In the genomic region with DNA sequence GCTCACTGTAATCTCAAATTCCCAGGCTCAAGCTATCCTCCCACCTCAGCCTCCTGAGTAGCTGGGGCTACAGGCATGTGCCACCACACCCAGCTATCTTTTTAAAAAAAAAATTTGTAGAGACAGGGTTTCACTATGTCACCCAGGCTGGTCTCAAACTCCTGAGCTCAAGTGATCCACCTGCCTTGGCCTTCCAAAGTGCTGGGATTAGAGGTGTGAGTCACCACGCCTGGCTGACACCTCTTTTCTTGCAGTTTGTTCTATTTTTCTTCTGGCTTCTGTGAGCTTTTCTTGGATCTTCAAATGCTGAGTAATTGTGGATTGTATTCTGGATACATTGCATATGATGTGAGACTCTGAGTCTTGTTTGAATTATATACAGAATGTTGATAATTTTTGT, we compare ENCODE assay signal across 6 cellular contexts.
A peak's percentile ranks its signal among the peaks of the same experiment; 100 is the strongest.
DNase-seq lines count a peak whose midpoint lies in the region; ATAC-seq, FAIRE-seq and TF ChIP-seq lines count a peak whose summit lies in the region.
"Not testable (repeated sequence)": the region's sequence is repeated elsewhere in the genome, so short reads cannot be mapped to it uniquely, and the experiment has no call there.

No MANE protein-coding gene starts in this region.

- H3K27ac Mint-ChIP-seq in WTC11 (0 out of 2 replicates have a peak overlapping the region, but pooled peaks have one; percentile 28), endothelial cell (ENCODE audit: unreplicated experiment) (peak overlapping the region; percentile 9)

- not testable (repeated sequence) for H3K9me3 ChIP-seq in MG63; K562 (replicated peaks; ENCODE audit: control insufficient read depth, insufficient read depth, low read depth, low read length)

- peaks cover 70% of the 10 kb centered on the region for H3K9me3 Mint-ChIP-seq in WTC11
- not testable (repeated sequence) for H3K9me3 Mint-ChIP-seq in endothelial cell (ENCODE audit: unreplicated experiment)

- H3K4me3 ChIP-seq in MG63, K562: not testable (repeated sequence)

- H3K4me2 ChIP-seq in K562 (ENCODE audit: insufficient read depth, low read length): not testable (repeated sequence)

- not testable (repeated sequence) for H2AFZ ChIP-seq in K562 (ENCODE audit: low read depth, low read length)

- not testable (repeated sequence) for H3K27ac ChIP-seq in K562 (ENCODE audit: extremely low read depth, low read depth, low read length)

- H3K27me3 Mint-ChIP-seq in WTC11 (ENCODE audit: low read depth); endothelial cell (ENCODE audit: unreplicated experiment): not testable (repeated sequence)

- peaks cover 14% of the 10 kb centered on the region; the same call in 1 of the 2 replicates for H3K4me1 Mint-ChIP-seq in WTC11
- H3K4me1 Mint-ChIP-seq in endothelial cell (ENCODE audit: unreplicated experiment): not testable (repeated sequence)

- ATAC-seq in WTC11: peak; percentile 53
- ATAC-seq in K562: not testable (repeated sequence)

- intact Hi-C loops in K562 (cut with micrococcal nuclease): not testable (repeated sequence)

- DNase-seq in MG63: peak; percentile 59
- not testable (repeated sequence) for DNase-seq in WTC11 (ENCODE audit: low spot score); endothelial cell (ENCODE audit: low spot score)
- DNase-seq in K562 (ENCODE audit: extremely low read depth in 1 of 4, low spot score in 3 of 4): peak in 1 of 4 experiments; percentile 16
- DNase-seq in inferior parietal cortex (ENCODE audit: extremely low spot score): peak; percentile 32
- DNase-seq in superior temporal gyrus (ENCODE audit: extremely low spot score): peak; percentile 30

- not testable (repeated sequence) for H3K9me1 ChIP-seq in K562 (ENCODE audit: control insufficient read depth, insufficient read depth, low read length)

- not testable (repeated sequence) for H3K36me3 ChIP-seq in MG63; K562 (ENCODE audit: control insufficient read depth, insufficient read depth, low read length)

- POLR2A ChIA-PET in WTC11 (lab: Charles Lee); K562 (lab: Yijun Ruan, JAX): not testable (repeated sequence)

- not testable (repeated sequence) for H3K9ac ChIP-seq in K562 (ENCODE audit: insufficient read depth in 1 of 2, low read depth in 2 of 2, low read length in 2 of 2)

- H3K27me3 ChIP-seq in MG63; K562 (ENCODE audit: control insufficient read depth in 2 of 2, insufficient read depth in 2 of 2, low read length in 2 of 2): not testable (repeated sequence)

- H3K36me3 Mint-ChIP-seq in WTC11: peaks cover 74% of the 10 kb centered on the region
- H3K36me3 Mint-ChIP-seq in endothelial cell (ENCODE audit: low read depth, unreplicated experiment): not testable (repeated sequence)

- TF ChIP-seq CTCF in WTC11 (IDR thresholded peaks at IDR 0.05); K562 (IDR thresholded peaks at IDR 0.05 in 2 of 3, conservative IDR thresholded peaks at IDR 0.05 in 1 of 3; ENCODE audit: insufficient read depth in 2 of 3, low read depth in 1 of 3, low read length in 3 of 3); endothelial cell (IDR thresholded peaks at IDR 0.05; ENCODE audit: unreplicated experiment): not testable (repeated sequence)

- FAIRE-seq in K562 (lab: Jason Lieb, UNC): not testable (repeated sequence)

- CTCF ChIA-PET in WTC11 (lab: Charles Lee); K562 (lab: Yijun Ruan, JAX; ENCODE audit: low intra/inter-chr PET ratio): not testable (repeated sequence)

- H3K79me2 ChIP-seq in K562 (ENCODE audit: control insufficient read depth, insufficient read depth, low read length): not testable (repeated sequence)

- not testable (repeated sequence) for TF ChIP-seq EP300 in K562 (IDR thresholded peaks at IDR 0.05; ENCODE audit: low read length)

- 0% methylated on average over 1 of the region's 1 CpG for WGBS in K562 (ENCODE audit: insufficient coverage, low coverage, missing lambda C conversion rate)

- BruUV-seq in K562 (replicated peaks; lab: Mats Ljungman, UMichigan): not testable (repeated sequence)

- not testable (repeated sequence) for H3K4me1 ChIP-seq in K562 (replicated peaks in 1 of 2; ENCODE audit: control insufficient read depth in 2 of 2, insufficient read depth in 2 of 2, low read length in 2 of 2)

- TF ChIP-seq RAD21 in K562 (CRISPR knock-in tag; conservative IDR thresholded peaks at IDR 0.05 in 1 of 2, IDR thresholded peaks at IDR 0.05 in 1 of 2): not testable (repeated sequence)

- TF ChIP-seq POLR2A in K562 (conservative IDR thresholded peaks at IDR 0.05): not testable (repeated sequence)

- in situ Hi-C loops in K562 (cut with MboI): not testable (repeated sequence)

- not testable (repeated sequence) for H3K4me3 Mint-ChIP-seq in WTC11; endothelial cell (ENCODE audit: unreplicated experiment)

- not testable (repeated sequence) for H4K20me1 ChIP-seq in K562 (replicated peaks; ENCODE audit: control insufficient read depth, insufficient read depth, low read length)

TF ChIP-seq in K562, 482 proteins besides CTCF, POLR2A, EP300 and RAD21:
- peak; percentile 24; the same call in 1 of the 2 replicates for TF ChIP-seq CBFA2T3 (IDR thresholded peaks at IDR 0.05)
